ENCODE assay signal across 1 cellular context in the genomic region with DNA sequence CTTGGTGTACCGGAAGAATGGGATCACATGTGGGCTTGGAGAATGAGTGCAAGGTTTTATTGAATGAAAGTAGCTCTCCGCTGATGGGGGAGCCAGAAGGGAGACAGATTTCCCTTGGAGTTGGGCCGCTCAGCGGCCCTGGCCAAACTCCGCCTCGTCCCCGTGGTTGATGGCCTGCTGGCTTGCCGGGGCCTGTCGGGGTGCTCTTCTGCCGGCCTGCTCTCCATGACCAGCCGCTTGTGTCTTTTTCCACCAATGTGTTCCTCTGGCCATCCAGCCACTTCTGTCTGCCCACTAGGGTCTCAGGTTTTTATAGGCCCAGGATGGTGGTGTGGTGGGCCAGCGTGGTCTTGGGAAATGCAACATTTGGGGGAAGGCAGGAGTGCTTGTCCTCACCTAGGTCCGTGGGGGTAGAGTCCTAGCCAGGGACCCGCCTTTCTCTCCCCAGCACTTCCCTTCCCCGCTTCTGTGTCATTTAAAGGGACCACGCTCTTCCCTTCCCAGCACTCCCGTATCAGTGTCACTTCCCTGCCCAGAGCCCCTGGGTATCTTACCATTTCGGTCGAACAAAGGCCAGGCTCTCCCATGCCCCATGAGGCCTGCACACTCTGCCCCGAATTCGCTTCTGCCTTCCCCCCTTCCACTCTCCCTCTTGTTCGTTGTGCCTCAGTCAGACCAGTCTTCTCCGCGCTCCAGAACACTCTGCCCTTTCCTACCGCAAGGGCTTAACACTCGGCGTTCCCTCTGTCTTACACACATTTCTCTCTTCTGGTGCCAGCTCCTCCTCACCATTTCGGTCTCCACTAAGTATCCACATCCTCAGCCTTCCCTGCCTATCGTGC.
TF ChIP-seq lines count a peak whose summit lies in the region.

No MANE protein-coding gene starts in this region.

TF ChIP-seq in HEK293, 187 proteins besides CTCF, POLR2A, EP300 and RAD21:
- 0 out of 2 replicates have a peak, but pooled peaks have one; percentile 27 for TF ChIP-seq ZNF600 (tag by site-specific recombination; IDR thresholded peaks at IDR 0.05)
